20 cellular contexts compared by ENCODE assay signal in genomic region chrX:25007059-25008053, GRCh38. TPM values are rescaled to one million over a fixed set of nuclear protein-coding genes. Genes with fewer than 3 reads are reported as not detected.
DNase-seq lines count a peak whose midpoint lies in the region; ATAC-seq and TF ChIP-seq lines count a peak whose summit lies in the region.
"Had no signal": no experiment of that assay in that cellular context is flagged by ENCODE, and none has a peak within 500 bp of the region (broad histone marks: within the 10 kb centered on the region; RNA-seq: fewer than 3 reads in every experiment).

No MANE protein-coding gene starts in this region.

- H3K4me3 Mint-ChIP-seq in T-helper 1 cell treated with Interleukin-12 subunit alpha and Interleukin-12 subunit beta and Interleukin-4 antibody, amounts not matched to agents 30 μg/mL and 1 μg/mL, for 36 hours: peak overlapping the region; percentile 21
- H3K4me3 Mint-ChIP-seq in endodermal cell (peak overlapping the region; percentile 42), neural crest cell (peak overlapping the region; percentile 47)
- H3K4me3 Mint-ChIP-seq in activated T-helper 2 cell treated with anti-CD3 and anti-CD28 coated beads, Interferon-gamma antibody, Interleukin-2, Interleukin-4, amounts not matched to agents 10 μg/mL and 5 μg/mL and 100 μg/mL, durations not matched to agents 14 hours and 24 hours and 36 hours (ENCODE audit: low read depth): no peak overlapping the region
- H3K4me3 Mint-ChIP-seq: activated naive CD4-positive, alpha-beta T cell treated with anti-CD3 and anti-CD28 coated beads, Interleukin-2, amount 10 ng/mL, durations not matched to agents 7 days and 5 days; CD4-positive, alpha-beta T cell had no signal

- H3K27me3 Mint-ChIP-seq in T-helper 1 cell treated with Interleukin-12 subunit alpha and Interleukin-12 subunit beta and Interleukin-4 antibody, amounts not matched to agents 30 μg/mL and 1 μg/mL, for 36 hours (ENCODE audit: low read depth): peaks cover 74% of the 10 kb centered on the region
- H3K27me3 Mint-ChIP-seq in endodermal cell (ENCODE audit: insufficient read depth) (peaks cover 96% of the 10 kb centered on the region), neural crest cell (ENCODE audit: low read depth) (peaks cover 96% of the 10 kb centered on the region)
- peaks cover 61% of the 10 kb centered on the region for H3K27me3 Mint-ChIP-seq in activated T-helper 2 cell treated with anti-CD3 and anti-CD28 coated beads, Interferon-gamma antibody, Interleukin-2, Interleukin-4, amounts not matched to agents 10 μg/mL and 5 μg/mL and 100 μg/mL, durations not matched to agents 14 hours and 24 hours and 36 hours (ENCODE audit: low read depth)

- H3K27ac Mint-ChIP-seq in T-helper 1 cell treated with Interleukin-12 subunit alpha and Interleukin-12 subunit beta and Interleukin-4 antibody, amounts not matched to agents 30 μg/mL and 1 μg/mL, for 36 hours: no peak overlapping the region
- no peak overlapping the region for H3K27ac Mint-ChIP-seq in endodermal cell
- no peak overlapping the region for H3K27ac Mint-ChIP-seq in neural crest cell (ENCODE audit: unreplicated experiment)
- H3K27ac Mint-ChIP-seq in activated T-helper 2 cell treated with anti-CD3 and anti-CD28 coated beads, Interferon-gamma antibody, Interleukin-2, Interleukin-4, amounts not matched to agents 10 μg/mL and 5 μg/mL and 100 μg/mL, durations not matched to agents 14 hours and 24 hours and 36 hours: no peak overlapping the region
- H3K27ac Mint-ChIP-seq: CD4-positive, alpha-beta T cell had no signal

- H3K4me3 ChIP-seq in HUES6 (ENCODE audit: low read depth, low read length) (peak overlapping the region; percentile 51), endodermal cell (ENCODE audit: low read length) (no peak overlapping the region)
- H3K4me3 ChIP-seq: SK-N-MC had no signal

- H3K9ac ChIP-seq in HUES6 (ENCODE audit: low read length) (no peak overlapping the region), endodermal cell (ENCODE audit: extremely low read depth, low read length, poor library complexity, severe bottlenecking) (no peak overlapping the region)

- peaks cover 100% of the 10 kb centered on the region for H3K27me3 ChIP-seq in HUES6 (ENCODE audit: control insufficient read depth, insufficient read depth, low read length)
- peaks cover 98% of the 10 kb centered on the region for H3K27me3 ChIP-seq in endodermal cell (ENCODE audit: control insufficient read depth, insufficient read depth, low read length, poor library complexity, severe bottlenecking)

- H3K4me1 ChIP-seq in HUES6 (ENCODE audit: control insufficient read depth, insufficient read depth, low read length): peaks cover 63% of the 10 kb centered on the region
- no peaks in the 10 kb centered on the region for H3K4me1 ChIP-seq in endodermal cell (ENCODE audit: control insufficient read depth, insufficient read depth, low read length)

- H3K9me3 ChIP-seq in HUES6 (ENCODE audit: control insufficient read depth, insufficient read depth, low read depth, low read length): no peaks in the 10 kb centered on the region
- no peaks in the 10 kb centered on the region for H3K9me3 ChIP-seq in endodermal cell (ENCODE audit: control insufficient read depth, low read length)

- H3K27ac ChIP-seq in HUES6 (ENCODE audit: low read depth, low read length): no peak overlapping the region
- no peak overlapping the region for H3K27ac ChIP-seq in endodermal cell (ENCODE audit: low read depth, low read length)
- H3K27ac ChIP-seq: SK-N-MC had no signal

- no peak for DNase-seq in T-helper 1 cell
- peak; percentile 86 for DNase-seq in endodermal cell
- DNase-seq in neural crest cell (ENCODE audit: low read depth, low spot score): no peak
- no peak for DNase-seq in NCI-H524 treated with DMSO at 0.1 percent for 48 hours (lab: John Stamatoyannopoulos, UW)
- no peak for DNase-seq in activated T-helper 2 cell treated with anti-CD3 and anti-CD28 coated beads, Interferon-gamma antibody, Interleukin-2, Interleukin-4, amounts not matched to agents 10 μg/mL and 5 μg/mL and 100 μg/mL, durations not matched to agents 14 hours and 24 hours and 36 hours (ENCODE audit: low spot score)
- DNase-seq: activated CD8-positive, alpha-beta memory T cell treated with anti-CD3 and anti-CD28 coated beads for 24 hours; activated naive CD4-positive, alpha-beta T cell treated with anti-CD3 and anti-CD28 coated beads, Interleukin-2, amount 10 ng/mL, durations not matched to agents 7 days and 5 days; caudate nucleus; CD4-positive, alpha-beta T cell; foreskin melanocyte; islet precursor cell; NCI-H2029 treated with DMSO at 0.1 percent for 48 hours; NCI-H526 treated with DMSO at 0.1 percent for 48 hours; stimulated activated CD4-positive, alpha-beta T cell treated with anti-CD3 and anti-CD28 coated beads, Interleukin-12 subunit alpha, Interleukin-12 subunit beta, amount 100 ng/mL, for 4 hours; substantia nigra had no signal

- H3K36me3 Mint-ChIP-seq in T-helper 1 cell treated with Interleukin-12 subunit alpha and Interleukin-12 subunit beta and Interleukin-4 antibody, amounts not matched to agents 30 μg/mL and 1 μg/mL, for 36 hours (ENCODE audit: low read depth): peaks cover 4% of the 10 kb centered on the region
- H3K36me3 Mint-ChIP-seq in endodermal cell (ENCODE audit: low read depth): no peaks in the 10 kb centered on the region
- peaks cover 3% of the 10 kb centered on the region for H3K36me3 Mint-ChIP-seq in neural crest cell (ENCODE audit: low read depth)
- peaks cover 3% of the 10 kb centered on the region for H3K36me3 Mint-ChIP-seq in activated T-helper 2 cell treated with anti-CD3 and anti-CD28 coated beads, Interferon-gamma antibody, Interleukin-2, Interleukin-4, amounts not matched to agents 10 μg/mL and 5 μg/mL and 100 μg/mL, durations not matched to agents 14 hours and 24 hours and 36 hours (ENCODE audit: low read depth)

- intact Hi-C loops in activated T-helper 2 cell treated with anti-CD3 and anti-CD28 coated beads, Interferon-gamma antibody, Interleukin-2, Interleukin-4, amounts not matched to agents 10 μg/mL and 5 μg/mL and 100 μg/mL, durations not matched to agents 14 hours and 24 hours and 36 hours (cut with micrococcal nuclease): loop anchor here (10.0 kb wide), 1 partner anchor 173 kb away; no protein-coding TSS in a partner anchor

- WGBS in endodermal cell (ENCODE audit: insufficient coverage in 1 of 2, insufficient read length in 1 of 2), 2 experiments: 1 to 80% methylated on average over 1 to 56 of the region's 64 CpGs

- H3K36me3 ChIP-seq in HUES6 (ENCODE audit: control insufficient read depth, insufficient read depth, low read length): no peaks in the 10 kb centered on the region
- H3K36me3 ChIP-seq in endodermal cell (ENCODE audit: control insufficient read depth, insufficient read depth, low read length): no peaks in the 10 kb centered on the region

- TF ChIP-seq CTCF in endodermal cell (conservative IDR thresholded peaks at IDR 0.05) (no peak), neural crest cell (conservative IDR thresholded peaks at IDR 0.05) (no peak)

- ATAC-seq in GM19397 (IDR thresholded peaks at IDR 0.05; ENCODE audit: unreplicated experiment): no peak

- no peaks in the 10 kb centered on the region for H3K9me3 Mint-ChIP-seq in T-helper 1 cell treated with Interleukin-12 subunit alpha and Interleukin-12 subunit beta and Interleukin-4 antibody, amounts not matched to agents 30 μg/mL and 1 μg/mL, for 36 hours
- H3K9me3 Mint-ChIP-seq in endodermal cell: no peaks in the 10 kb centered on the region
- no peaks in the 10 kb centered on the region for H3K9me3 Mint-ChIP-seq in neural crest cell
- H3K9me3 Mint-ChIP-seq in activated T-helper 2 cell treated with anti-CD3 and anti-CD28 coated beads, Interferon-gamma antibody, Interleukin-2, Interleukin-4, amounts not matched to agents 10 μg/mL and 5 μg/mL and 100 μg/mL, durations not matched to agents 14 hours and 24 hours and 36 hours: no peaks in the 10 kb centered on the region
- H3K9me3 Mint-ChIP-seq: activated naive CD4-positive, alpha-beta T cell treated with anti-CD3 and anti-CD28 coated beads, Interleukin-2, amount 10 ng/mL, durations not matched to agents 7 days and 5 days; CD4-positive, alpha-beta T cell had no signal

- H3K4me1 Mint-ChIP-seq in T-helper 1 cell treated with Interleukin-12 subunit alpha and Interleukin-12 subunit beta and Interleukin-4 antibody, amounts not matched to agents 30 μg/mL and 1 μg/mL, for 36 hours (ENCODE audit: low read depth): peaks cover 14% of the 10 kb centered on the region
- peaks cover 25% of the 10 kb centered on the region for H3K4me1 Mint-ChIP-seq in endodermal cell
- H3K4me1 Mint-ChIP-seq in neural crest cell: peaks cover 26% of the 10 kb centered on the region
- peaks cover 8% of the 10 kb centered on the region for H3K4me1 Mint-ChIP-seq in activated T-helper 2 cell treated with anti-CD3 and anti-CD28 coated beads, Interferon-gamma antibody, Interleukin-2, Interleukin-4, amounts not matched to agents 10 μg/mL and 5 μg/mL and 100 μg/mL, durations not matched to agents 14 hours and 24 hours and 36 hours (ENCODE audit: low read depth)

RNA-seq across cellular contexts. Expression of gene ARX, which starts 8.4 kb away (rescaled TPM):
- total RNA-seq in endodermal cell (under 1 TPM in 1 of 2 donors, not detected in 1; 0.09 TPM), neural crest cell (0.16 and 0.20 TPM in 2 replicates)
- polyA plus RNA-seq in endodermal cell (2013, experiment 1 of 2): 0.82 TPM
- polyA plus RNA-seq in endodermal cell (2013, experiment 2 of 2): 0.54 TPM
- not detected in 2 replicates for total RNA-seq in activated T-helper 2 cell treated with anti-CD3 and anti-CD28 coated beads, Interferon-gamma antibody, Interleukin-2, Interleukin-4, amounts not matched to agents 10 μg/mL and 5 μg/mL and 100 μg/mL, durations not matched to agents 14 hours and 24 hours and 36 hours
- total RNA-seq: CD4-positive, alpha-beta T cell; M059J had no signal
